Comparison of ENCODE assay signal across 2 cellular contexts in the genomic region with DNA sequence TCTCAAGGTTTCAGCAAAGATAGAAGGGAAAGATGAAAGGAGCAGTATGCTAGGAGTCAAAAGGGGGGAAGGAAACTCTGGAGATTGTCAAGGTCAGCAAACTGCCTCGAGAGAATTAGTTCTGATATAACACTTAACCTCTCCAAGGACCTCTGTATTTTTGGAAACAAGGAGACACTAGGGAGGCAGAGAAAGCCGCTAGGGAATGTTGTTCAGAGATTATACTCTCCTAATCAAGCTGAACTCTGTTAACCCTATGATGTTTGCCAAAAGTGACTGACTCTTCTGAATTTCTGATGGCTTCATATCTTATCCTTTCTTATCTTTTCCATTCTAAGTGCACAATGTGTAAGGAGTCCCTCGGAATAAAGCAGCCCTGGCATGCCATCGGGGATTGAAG.
TF ChIP-seq lines count a peak whose summit lies in the region.

No MANE protein-coding gene starts in this region.

TF ChIP-seq in liver, 16 proteins besides CTCF, POLR2A, EP300 and RAD21:
- TF ChIP-seq JUND (IDR thresholded peaks at IDR 0.05): no peak
- TF ChIP-seq NR2F2 (IDR thresholded peaks at IDR 0.05): peak; percentile 90
- TF ChIP-seq SP1 (IDR thresholded peaks at IDR 0.05): peak; percentile 13
- TF ChIP-seq RXRA (IDR thresholded peaks at IDR 0.05): peak in 1 of 2 donors; percentile 30

TF ChIP-seq in HepG2, 621 proteins besides CTCF, POLR2A, EP300 and RAD21:
- TF ChIP-seq ZNF569 (CRISPR knock-in tag; IDR thresholded peaks at IDR 0.05; ENCODE audit: borderline replicate concordance) (no peak), TGIF2 (CRISPR knock-in tag; IDR thresholded peaks at IDR 0.05) (no peak), HIVEP1 (CRISPR knock-in tag; IDR thresholded peaks at IDR 0.05) (no peak), MEIS2 (CRISPR knock-in tag; IDR thresholded peaks at IDR 0.05) (no peak), ZNF709 (CRISPR knock-in tag; IDR thresholded peaks at IDR 0.05) (no peak), ZNF3 (CRISPR knock-in tag; IDR thresholded peaks at IDR 0.05) (no peak), HNF1A (IDR thresholded peaks at IDR 0.05; ENCODE audit: low read depth) (no peak), HNF1A (CRISPR knock-in tag; IDR thresholded peaks at IDR 0.05; ENCODE audit: borderline replicate concordance) (no peak), CBX1 (IDR thresholded peaks at IDR 0.05; ENCODE audit: low read depth) (no peak), REXO4 (CRISPR knock-in tag; IDR thresholded peaks at IDR 0.05; ENCODE audit: borderline replicate concordance) (no peak)
- TF ChIP-seq, protein P1, sequence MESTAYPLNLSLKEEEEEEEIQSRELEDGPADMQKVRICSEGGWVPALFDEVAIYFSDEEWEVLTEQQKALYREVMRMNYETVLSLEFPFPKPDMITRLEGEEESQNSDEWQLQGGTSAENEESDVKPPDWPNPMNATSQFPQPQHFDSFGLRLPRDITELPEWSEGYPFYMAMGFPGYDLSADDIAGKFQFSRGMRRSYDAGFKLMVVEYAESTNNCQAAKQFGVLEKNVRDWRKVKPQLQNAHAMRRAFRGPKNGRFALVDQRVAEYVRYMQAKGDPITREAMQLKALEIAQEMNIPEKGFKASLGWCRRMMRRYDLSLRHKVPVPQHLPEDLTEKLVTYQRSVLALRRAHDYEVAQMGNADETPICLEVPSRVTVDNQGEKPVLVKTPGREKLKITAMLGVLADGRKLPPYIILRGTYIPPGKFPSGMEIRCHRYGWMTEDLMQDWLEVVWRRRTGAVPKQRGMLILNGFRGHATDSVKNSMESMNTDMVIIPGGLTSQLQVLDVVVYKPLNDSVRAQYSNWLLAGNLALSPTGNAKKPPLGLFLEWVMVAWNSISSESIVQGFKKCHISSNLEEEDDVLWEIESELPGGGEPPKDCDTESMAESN (CRISPR knock-in tag; conservative IDR thresholded peaks at IDR 0.05): no peak
- TF ChIP-seq, protein P2, sequence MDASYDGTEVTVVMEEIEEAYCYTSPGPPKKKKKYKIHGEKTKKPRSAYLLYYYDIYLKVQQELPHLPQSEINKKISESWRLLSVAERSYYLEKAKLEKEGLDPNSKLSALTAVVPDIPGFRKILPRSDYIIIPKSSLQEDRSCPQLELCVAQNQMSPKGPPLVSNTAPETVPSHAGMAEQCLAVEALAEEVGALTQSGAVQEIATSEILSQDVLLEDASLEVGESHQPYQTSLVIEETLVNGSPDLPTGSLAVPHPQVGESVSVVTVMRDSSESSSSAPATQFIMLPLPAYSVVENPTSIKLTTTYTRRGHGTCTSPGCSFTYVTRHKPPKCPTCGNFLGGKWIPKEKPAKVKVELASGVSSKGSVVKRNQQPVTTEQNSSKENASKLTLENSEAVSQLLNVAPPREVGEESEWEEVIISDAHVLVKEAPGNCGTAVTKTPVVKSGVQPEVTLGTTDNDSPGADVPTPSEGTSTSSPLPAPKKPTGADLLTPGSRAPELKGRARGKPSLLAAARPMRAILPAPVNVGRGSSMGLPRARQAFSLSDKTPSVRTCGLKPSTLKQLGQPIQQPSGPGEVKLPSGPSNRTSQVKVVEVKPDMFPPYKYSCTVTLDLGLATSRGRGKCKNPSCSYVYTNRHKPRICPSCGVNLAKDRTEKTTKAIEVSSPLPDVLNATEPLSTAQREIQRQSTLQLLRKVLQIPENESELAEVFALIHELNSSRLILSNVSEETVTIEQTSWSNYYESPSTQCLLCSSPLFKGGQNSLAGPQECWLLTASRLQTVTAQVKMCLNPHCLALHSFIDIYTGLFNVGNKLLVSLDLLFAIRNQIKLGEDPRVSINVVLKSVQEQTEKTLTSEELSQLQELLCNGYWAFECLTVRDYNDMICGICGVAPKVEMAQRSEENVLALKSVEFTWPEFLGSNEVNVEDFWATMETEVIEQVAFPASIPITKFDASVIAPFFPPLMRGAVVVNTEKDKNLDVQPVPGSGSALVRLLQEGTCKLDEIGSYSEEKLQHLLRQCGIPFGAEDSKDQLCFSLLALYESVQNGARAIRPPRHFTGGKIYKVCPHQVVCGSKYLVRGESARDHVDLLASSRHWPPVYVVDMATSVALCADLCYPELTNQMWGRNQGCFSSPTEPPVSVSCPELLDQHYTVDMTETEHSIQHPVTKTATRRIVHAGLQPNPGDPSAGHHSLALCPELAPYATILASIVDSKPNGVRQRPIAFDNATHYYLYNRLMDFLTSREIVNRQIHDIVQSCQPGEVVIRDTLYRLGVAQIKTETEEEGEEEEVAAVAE (CRISPR knock-in tag; IDR thresholded peaks at IDR 0.05; ENCODE audit: borderline replicate concordance): no peak
